Comparison of ENCODE assay signal across 11 cellular contexts in the genomic region with DNA sequence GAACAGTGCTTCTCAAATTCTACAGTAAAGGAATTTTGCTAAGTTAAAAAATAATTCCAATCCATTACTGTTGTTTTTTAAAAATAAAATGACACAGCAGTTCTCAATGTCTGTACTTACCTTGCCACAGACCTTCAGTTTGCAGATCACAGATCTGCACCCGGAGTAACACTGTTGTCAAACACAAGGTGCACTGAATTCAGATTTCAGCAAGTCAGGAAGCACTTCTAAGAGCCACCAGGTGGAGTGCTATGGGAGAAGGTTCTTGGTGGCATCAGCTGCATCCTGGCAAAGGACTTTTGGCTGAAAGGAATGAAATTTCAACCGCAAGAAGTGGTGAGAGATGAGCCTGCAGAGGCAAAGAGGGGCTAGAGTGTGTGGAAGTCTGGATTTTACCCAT. TPM values are rescaled to one million over a fixed set of nuclear protein-coding genes. Genes with fewer than 3 reads are reported as not detected.
DNase-seq lines count a peak whose midpoint lies in the region; ATAC-seq and TF ChIP-seq lines count a peak whose summit lies in the region.
"Had no signal": no experiment of that assay in that cellular context is flagged by ENCODE, and none has a peak within 500 bp of the region (broad histone marks: within the 10 kb centered on the region; RNA-seq: fewer than 3 reads in every experiment).

No MANE protein-coding gene starts in this region.

- intact Hi-C loops in head of caudate nucleus (cut with DNase I): no loop called here

- ATAC-seq in HG03432 (IDR thresholded peaks at IDR 0.05; ENCODE audit: unreplicated experiment) (no peak), GM19035 (IDR thresholded peaks at IDR 0.05; ENCODE audit: unreplicated experiment) (no peak), HG03039 (IDR thresholded peaks at IDR 0.05; ENCODE audit: unreplicated experiment) (no peak)

- TF ChIP-seq CTCF in HFF-Myc (IDR thresholded peaks at IDR 0.05; ENCODE audit: low read depth, low read length, missing control alignments): peak; percentile 37

- no peak overlapping the region for H3K4me3 ChIP-seq in HFF-Myc (replicated peaks; ENCODE audit: low read depth, low read length)
- H3K4me3 ChIP-seq: esophagus muscularis mucosa, stomach had no signal

- DNase-seq in ELR (ENCODE audit: low read depth): peak; percentile 32
- no peak for DNase-seq in HFF-Myc (ENCODE audit: extremely low read depth, low read depth)
- DNase-seq in RPMI7951 (ENCODE audit: low read depth): peak; percentile 3
- peak; percentile 6 for DNase-seq in germinal center (ENCODE audit: low spot score)
- no peak for DNase-seq in head of caudate nucleus
- DNase-seq: NCI-H345, stomach had no signal

RNA-seq across cellular contexts. Expression of gene RSPH4A, which starts 17.4 kb away (rescaled TPM):
- not detected in 2 replicates for total RNA-seq in RPMI7951 (2014; rRNA removed; shearing (Covaris generic))

RNA-seq across cellular contexts. Expression of gene ZUP1, which starts 34.9 kb away (rescaled TPM):
- 14.8 and 18.7 TPM in 2 replicates for total RNA-seq in RPMI7951 (2014; rRNA removed; shearing (Covaris generic))

RNA-seq across cellular contexts. Expression of gene KPNA5, which starts 47.3 kb away (rescaled TPM):
- 7.2 and 8.1 TPM in 2 replicates for total RNA-seq in RPMI7951 (2014; rRNA removed; shearing (Covaris generic))

Comparison
In these comparisons a context has a peak if more than half of its experiments do, and no peak if none do; other contexts are left out.
1. DNase-seq: peak in ELR (single experiment), RPMI7951 (single experiment) and germinal center (single experiment); none in HFF-Myc (single experiment) and head of caudate nucleus (0 of 42).